ENCODE assay signal across 17 cellular contexts in genomic region chr3:41144631-41145030, GRCh38. TPM values are rescaled to one million over a fixed set of nuclear protein-coding genes. Genes with fewer than 3 reads are reported as not detected.
DNase-seq lines count a peak whose midpoint lies in the region; ATAC-seq and TF ChIP-seq lines count a peak whose summit lies in the region.
"Had no signal": no experiment of that assay in that cellular context is flagged by ENCODE, and none has a peak within 500 bp of the region (broad histone marks: within the 10 kb centered on the region; RNA-seq: fewer than 3 reads in every experiment).

No MANE protein-coding gene starts in this region.

- no peak overlapping the region for H2AK5ac ChIP-seq in trophoblast cell (ENCODE audit: low read length)

- DNase-seq in left ventricle myocardium superior (no peak), Right ventricle myocardium inferior (ENCODE audit: missing footprints) (no peak), NCI-H446 treated with DMSO at 0.1 percent for 48 hours (lab: John Stamatoyannopoulos, UW) (peak; percentile 15), cerebellar nuclear complex (lab: John Stamatoyannopoulos, UW) (peak; percentile 37 to 83), trophoblast cell (no peak), prostate gland (ENCODE audit: low spot score) (no peak), NCI-H187 (lab: John Stamatoyannopoulos, UW) (no peak)
- DNase-seq in T-helper 2 cell treated with Interferon-gamma antibody and Interleukin-4, amounts not matched to agents 5 μg/mL and 100 μg/mL, for 36 hours (ENCODE audit: low spot score): no peak
- DNase-seq: ACHN; Caco-2; CD4-positive, alpha-beta T cell; DMS79 treated with DMSO at 0.1 percent for 48 hours; IMR-90 had no signal

- no peaks in the 10 kb centered on the region for H3K9me3 ChIP-seq in trophoblast cell (ENCODE audit: insufficient read depth, low read depth, low read length)
- H3K9me3 ChIP-seq in prostate gland: no peaks in the 10 kb centered on the region
- H3K9me3 ChIP-seq: HAP-1 had no signal

- H3K79me2 ChIP-seq in trophoblast cell (ENCODE audit: control insufficient read depth, insufficient read depth, low read length, poor library complexity): no peaks in the 10 kb centered on the region

- H3K27me3 ChIP-seq in trophoblast cell (ENCODE audit: insufficient read depth, low read length) (no peaks in the 10 kb centered on the region), prostate gland (replicated peaks; ENCODE audit: insufficient read depth) (no peaks in the 10 kb centered on the region)

- H3K9me3 Mint-ChIP-seq in T-helper 2 cell treated with Interferon-gamma antibody and Interleukin-4, amounts not matched to agents 5 μg/mL and 100 μg/mL, for 36 hours: peaks cover 15% of the 10 kb centered on the region

- H3K9ac ChIP-seq in trophoblast cell (ENCODE audit: low read length): no peak overlapping the region

- no peaks in the 10 kb centered on the region for H3K4me1 Mint-ChIP-seq in T-helper 2 cell treated with Interferon-gamma antibody and Interleukin-4, amounts not matched to agents 5 μg/mL and 100 μg/mL, for 36 hours (ENCODE audit: low read depth)

- no peaks in the 10 kb centered on the region for H3K27me3 Mint-ChIP-seq in T-helper 2 cell treated with Interferon-gamma antibody and Interleukin-4, amounts not matched to agents 5 μg/mL and 100 μg/mL, for 36 hours (ENCODE audit: low read depth)
- H3K27me3 Mint-ChIP-seq: CD4-positive, alpha-beta T cell had no signal

- H3K27ac ChIP-seq in trophoblast cell (ENCODE audit: low read depth, low read length): no peak overlapping the region
- no peak overlapping the region for H3K27ac ChIP-seq in prostate gland
- H3K27ac ChIP-seq: C4-2B had no signal

- H3K4me3 Mint-ChIP-seq in T-helper 2 cell treated with Interferon-gamma antibody and Interleukin-4, amounts not matched to agents 5 μg/mL and 100 μg/mL, for 36 hours: no peak overlapping the region
- H3K4me3 Mint-ChIP-seq: CD4-positive, alpha-beta T cell had no signal

- H4K8ac ChIP-seq in trophoblast cell (ENCODE audit: low read depth, low read length): no peak overlapping the region

- H2AFZ ChIP-seq in trophoblast cell (ENCODE audit: insufficient read depth, low read length, poor library complexity): no peak overlapping the region

- peak; percentile 29 for ATAC-seq in left ventricle myocardium superior
- ATAC-seq in Right ventricle myocardium inferior: no peak
- ATAC-seq: GM12878, K562 had no signal

- H2BK5ac ChIP-seq in trophoblast cell (ENCODE audit: low read depth, low read length, poor library complexity): no peak overlapping the region

- H3K79me1 ChIP-seq in trophoblast cell (ENCODE audit: low read length): peaks cover 12% of the 10 kb centered on the region

- no peak for TF ChIP-seq POLR2A in prostate gland (IDR thresholded peaks at IDR 0.05)

- H3K4ac ChIP-seq in trophoblast cell (ENCODE audit: low read depth, low read length): no peak overlapping the region

- H3K4me3 ChIP-seq in trophoblast cell (ENCODE audit: low read depth, low read length) (no peak overlapping the region), prostate gland (no peak overlapping the region)
- H3K4me3 ChIP-seq: GM12878, HAP-1, K562 had no signal

- H4K91ac ChIP-seq in trophoblast cell (ENCODE audit: low read depth, low read length): no peak overlapping the region

- H4K12ac ChIP-seq in trophoblast cell (ENCODE audit: low read depth, low read length): no peak overlapping the region

- no peaks in the 10 kb centered on the region for H3K36me3 ChIP-seq in trophoblast cell (ENCODE audit: control insufficient read depth in 1 of 2, insufficient read depth in 2 of 2, low read length in 2 of 2)
- no peaks in the 10 kb centered on the region for H3K36me3 ChIP-seq in prostate gland
- H3K36me3 ChIP-seq: HAP-1 had no signal

- intact Hi-C loops in left ventricle myocardium superior (cut with micrococcal nuclease) (no loop called here), Right ventricle myocardium inferior (cut with DNase I) (no loop called here), prostate gland (cut with DNase I) (no loop called here)

- no peak overlapping the region for H2BK120ac ChIP-seq in trophoblast cell (ENCODE audit: insufficient read depth, low read length, poor library complexity)

- WGBS in trophoblast cell (ENCODE audit: extremely low coverage, insufficient coverage, insufficient read length): no CpG with 5 or more reads among the region's 1 CpG
- 57% methylated on average over 1 of the region's 1 CpG for WGBS in prostate gland

- H3K18ac ChIP-seq in trophoblast cell (ENCODE audit: low read length): no peak overlapping the region

- H3K14ac ChIP-seq in trophoblast cell (ENCODE audit: low read length): peak overlapping the region; percentile 4

- no peak overlapping the region for H2BK12ac ChIP-seq in trophoblast cell (ENCODE audit: low read length)

- H3K36me3 Mint-ChIP-seq in T-helper 2 cell treated with Interferon-gamma antibody and Interleukin-4, amounts not matched to agents 5 μg/mL and 100 μg/mL, for 36 hours (ENCODE audit: low read depth): no peaks in the 10 kb centered on the region

- H3K27ac Mint-ChIP-seq in T-helper 2 cell treated with Interferon-gamma antibody and Interleukin-4, amounts not matched to agents 5 μg/mL and 100 μg/mL, for 36 hours: no peak overlapping the region
- H3K27ac Mint-ChIP-seq: CD4-positive, alpha-beta T cell had no signal

- no peak overlapping the region for H3K23ac ChIP-seq in trophoblast cell (ENCODE audit: low read length)

- peaks cover 10 to 19% of the 10 kb centered on the region in 2 experiments for H3K4me1 ChIP-seq in trophoblast cell (ENCODE audit: control insufficient read depth in 1 of 2, insufficient read depth in 2 of 2, low read length in 2 of 2)
- no peaks in the 10 kb centered on the region for H3K4me1 ChIP-seq in prostate gland (replicated peaks)
- H3K4me1 ChIP-seq: Caco-2, HAP-1 had no signal

- H3K4me2 ChIP-seq in trophoblast cell (ENCODE audit: low read length): no peak overlapping the region

- TF ChIP-seq CTCF in prostate gland (IDR thresholded peaks at IDR 0.05): no peak

RNA-seq across cellular contexts. Expression of gene CTNNB1, which starts 54.7 kb away (rescaled TPM):
- total RNA-seq in left ventricle myocardium superior (145 TPM), Right ventricle myocardium inferior (160 TPM), prostate gland (100 to 1,000 TPM; 405 to 467 TPM)
- polyA plus RNA-seq in trophoblast cell (2013): 1,013 and 1,027 TPM in 2 replicates

Comparison
In these comparisons a context has a peak if more than half of its experiments do, and no peak if none do; other contexts are left out.
1. DNase-seq: peak in NCI-H446 treated with DMSO at 0.1 percent for 48 hours (single experiment) and cerebellar nuclear complex (2 of 2); none in left ventricle myocardium superior (single experiment), Right ventricle myocardium inferior (single experiment), trophoblast cell (0 of 2), prostate gland (single experiment), NCI-H187 (0 of 2) and T-helper 2 cell treated with Interferon-gamma antibody and Interleukin-4, amounts not matched to agents 5 μg/mL and 100 μg/mL, for 36 hours (single experiment).